In the genomic region with DNA sequence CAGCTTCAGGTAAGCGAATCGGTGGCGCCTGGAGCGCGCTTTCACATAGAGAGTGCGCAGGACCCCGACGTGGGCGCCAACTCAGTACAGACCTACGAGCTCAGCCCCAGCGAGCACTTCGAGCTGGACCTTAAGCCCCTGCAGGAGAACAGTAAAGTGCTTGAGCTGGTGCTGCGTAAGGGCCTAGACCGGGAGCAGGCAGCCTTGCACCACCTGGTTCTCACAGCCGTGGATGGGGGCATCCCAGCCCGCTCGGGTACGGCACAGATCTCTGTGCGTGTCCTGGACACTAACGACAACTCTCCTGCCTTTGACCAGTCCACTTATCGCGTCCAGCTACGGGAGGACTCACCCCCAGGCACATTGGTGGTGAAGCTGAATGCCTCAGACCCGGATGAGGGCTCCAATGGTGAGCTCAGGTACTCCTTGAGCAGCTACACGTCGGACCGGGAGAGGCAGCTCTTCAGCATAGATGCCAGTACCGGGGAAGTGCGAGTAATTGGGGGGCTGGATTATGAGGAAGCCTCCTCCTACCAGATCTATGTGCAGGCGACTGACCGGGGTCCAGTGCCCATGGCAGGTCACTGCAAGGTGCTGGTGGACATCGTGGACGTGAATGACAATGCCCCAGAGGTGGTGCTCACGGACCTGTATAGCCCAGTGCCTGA, we compare ENCODE assay signal across 13 cellular contexts. TPM values are rescaled to one million over a fixed set of nuclear protein-coding genes. Genes with fewer than 3 reads are reported as not detected.
A peak's percentile ranks its signal among the peaks of the same experiment; 100 is the strongest.
DNase-seq lines count a peak whose midpoint lies in the region; ATAC-seq and TF ChIP-seq lines count a peak whose summit lies in the region.
"Had no signal": no experiment of that assay in that cellular context is flagged by ENCODE, and none has a peak within 500 bp of the region (broad histone marks: within the 10 kb centered on the region; RNA-seq: fewer than 3 reads in every experiment).

No MANE protein-coding gene starts in this region.

- TF ChIP-seq CTCF in lung (IDR thresholded peaks at IDR 0.05; ENCODE audit: control extremely low read depth, extremely low read depth), result no peak

- H3K27me3 ChIP-seq in HUES64 (ENCODE audit: insufficient read depth, low read length), result peaks cover 48% of the 10 kb centered on the region
- H3K27me3 ChIP-seq in ectodermal cell (ENCODE audit: control insufficient read depth, insufficient read depth, low read length, poor library complexity, severe bottlenecking), result peaks cover 48% of the 10 kb centered on the region
- no peaks in the 10 kb centered on the region for H3K27me3 ChIP-seq in lung (ENCODE audit: control insufficient read depth, insufficient read depth)
- peaks cover 5 to 6% of the 10 kb centered on the region in 2 donors for H3K27me3 ChIP-seq in stomach smooth muscle (ENCODE audit: control insufficient read depth in 1 of 2, insufficient read depth in 2 of 2, low read length in 2 of 2)

- peak overlapping the region; percentile 59; the same call in 1 of the 2 replicates for H3K9ac ChIP-seq in HUES64 (ENCODE audit: low read depth, low read length)
- no peak overlapping the region for H3K9ac ChIP-seq in stomach smooth muscle (ENCODE audit: low read length in 2 of 2)

- WGBS in HUES64, result 43% methylated on average over 34 of the region's 34 CpGs
- 48 to 51% methylated on average over 34 of the region's 34 CpGs for WGBS in ectodermal cell, 2 experiments
- 28 to 32% methylated on average over 34 of the region's 34 CpGs for WGBS in lung, 2 donors

- H3K4me3 ChIP-seq in HUES64 (ENCODE audit: low read length) (peak overlapping the region; percentile 77), ectodermal cell (ENCODE audit: insufficient read depth, low read depth, low read length) (peak overlapping the region; percentile 47), lung (peak overlapping the region; percentile 62), stomach smooth muscle (ENCODE audit: low read length in 2 of 2) (peak overlapping the region; percentile 82 to 83)

- ATAC-seq in lung (ENCODE audit: insufficient read depth, low FRiP score) (peak; percentile 5), GM21737 (IDR thresholded peaks at IDR 0.05; ENCODE audit: unreplicated experiment) (no peak), HG02571 (IDR thresholded peaks at IDR 0.05; ENCODE audit: unreplicated experiment) (no peak)
- ATAC-seq: activated CD4-positive, alpha-beta T cell treated with anti-CD3 and anti-CD28 coated beads for 36 hours; natural killer cell; stimulated activated naive CD8-positive, alpha-beta T cell treated with anti-CD3 and anti-CD28 coated beads, Interleukin-15, Interleukin-2, amounts not matched to agents 100 U/mL and 50 U/mL, for 24 hours had no signal

- H3K4me1 ChIP-seq in HUES64 (ENCODE audit: insufficient read depth, low read length), result peaks cover 35% of the 10 kb centered on the region
- peaks cover 6% of the 10 kb centered on the region for H3K4me1 ChIP-seq in ectodermal cell (ENCODE audit: control insufficient read depth, insufficient read depth, low read length)
- H3K4me1 ChIP-seq in lung (ENCODE audit: control insufficient read depth in 2 of 2, insufficient read depth in 2 of 2, low read length in 2 of 2), result peaks cover 0 to 19% of the 10 kb centered on the region in 2 donors
- peaks cover 17% of the 10 kb centered on the region for H3K4me1 ChIP-seq in stomach smooth muscle (ENCODE audit: control insufficient read depth, insufficient read depth, low read length)

- H3K27ac ChIP-seq in HUES64 (ENCODE audit: low read depth, low read length) (no peak overlapping the region), ectodermal cell (ENCODE audit: insufficient read depth, low read depth, low read length, poor library complexity, severe bottlenecking) (no peak overlapping the region), lung (ENCODE audit: low read depth in 1 of 2, low read length in 1 of 2) (peak overlapping the region in 1 of 2 donors; percentile 79), stomach smooth muscle (ENCODE audit: low read length) (no peak overlapping the region)

- no peak for DNase-seq in lung (ENCODE audit: low spot score)
- DNase-seq in NCI-H1092 (lab: John Stamatoyannopoulos, UW), result no peak
- no peak for DNase-seq in AG08395 (ENCODE audit: low spot score)
- DNase-seq: activated effector memory CD4-positive, alpha-beta T cell treated with anti-CD3 and anti-CD28 coated beads, Interleukin-2, amount 50 U/mL, for 16 hours; CD4-positive, alpha-beta memory T cell; natural killer cell; stimulated activated naive CD8-positive, alpha-beta T cell treated with anti-CD3 and anti-CD28 coated beads, Interleukin-15, Interleukin-2, amounts not matched to agents 100 U/mL and 50 U/mL, for 24 hours had no signal

- H3K36me3 ChIP-seq in HUES64 (ENCODE audit: insufficient read depth, low read length) (no peaks in the 10 kb centered on the region), ectodermal cell (ENCODE audit: control insufficient read depth, insufficient read depth, low read length) (no peaks in the 10 kb centered on the region), lung (ENCODE audit: control insufficient read depth in 2 of 2, insufficient read depth in 2 of 2, low read length in 2 of 2) (no peaks in the 10 kb centered on the region), stomach smooth muscle (ENCODE audit: control insufficient read depth in 2 of 2, insufficient read depth in 2 of 2, low read length in 2 of 2) (no peaks in the 10 kb centered on the region)

- H3K9me3 ChIP-seq in HUES64 (ENCODE audit: insufficient read depth, low read depth, low read length), result no peaks in the 10 kb centered on the region
- H3K9me3 ChIP-seq in ectodermal cell (ENCODE audit: control insufficient read depth, low read length), result no peaks in the 10 kb centered on the region
- peaks cover 0 to 7% of the 10 kb centered on the region in 2 donors for H3K9me3 ChIP-seq in lung (ENCODE audit: control insufficient read depth in 2 of 2, insufficient read depth in 1 of 2, low read length in 1 of 2)
- no peaks in the 10 kb centered on the region for H3K9me3 ChIP-seq in stomach smooth muscle (ENCODE audit: control insufficient read depth in 2 of 2, low read length in 2 of 2)

RNA-seq across cellular contexts. Expression of a gene that starts 1.1 kb away (rescaled TPM):
- polyA plus RNA-seq in HUES64 (2013, experiment 1 of 2), result 2.9 TPM
- polyA plus RNA-seq in HUES64 (2013, experiment 2 of 2), result 3.0 TPM
- polyA plus RNA-seq in ectodermal cell (2013, experiment 1 of 4), result 3.3 TPM
- 4.7 TPM for polyA plus RNA-seq in ectodermal cell (2013, experiment 2 of 4)
- polyA plus RNA-seq in ectodermal cell (2013, experiment 3 of 4), result 2.7 TPM
- polyA plus RNA-seq in ectodermal cell (2013, experiment 4 of 4), result 3.0 TPM
- total RNA-seq in lung, result 10 to 100 TPM in 1 of 2 donors, 1 to 10 TPM in 1; 5.2 to 13.8 TPM
- polyA plus RNA-seq in lung, result 1 to 10 TPM; 1.3 to 1.6 TPM
- total RNA-seq: activated CD4-positive, alpha-beta T cell treated with anti-CD3 and anti-CD28 coated beads for 36 hours; CD4-positive, alpha-beta memory T cell; natural killer cell had no signal
- polyA plus RNA-seq: CD4-positive, alpha-beta memory T cell had no signal

RNA-seq across cellular contexts. Expression of a gene that starts 41.3 kb away (rescaled TPM):
- 2.0 TPM for polyA plus RNA-seq in HUES64 (2013, experiment 1 of 2)
- polyA plus RNA-seq in HUES64 (2013, experiment 2 of 2), result 3.0 TPM
- polyA plus RNA-seq in ectodermal cell (2013, experiment 1 of 4), result 2.5 TPM
- 2.3 TPM for polyA plus RNA-seq in ectodermal cell (2013, experiment 2 of 4)
- polyA plus RNA-seq in ectodermal cell (2013, experiment 3 of 4), result 2.0 TPM
- 2.5 TPM for polyA plus RNA-seq in ectodermal cell (2013, experiment 4 of 4)
- total RNA-seq in lung, result 10 to 100 TPM in 1 of 2 donors, under 1 TPM in 1; 0.88 to 10.0 TPM
- 1 to 10 TPM in 1 of 2 donors, under 1 TPM in 1; 0.41 to 1.0 TPM for polyA plus RNA-seq in lung
- total RNA-seq: activated CD4-positive, alpha-beta T cell treated with anti-CD3 and anti-CD28 coated beads for 36 hours; CD4-positive, alpha-beta memory T cell; natural killer cell had no signal
- polyA plus RNA-seq: CD4-positive, alpha-beta memory T cell had no signal
